Comparison of ENCODE assay signal across 2 cellular contexts in genomic region chr5:181052526-181052927, GRCh38.
TF ChIP-seq lines count a peak whose summit lies in the region.

No MANE protein-coding gene starts in this region.

TF ChIP-seq in HEK293, 187 proteins besides CTCF, POLR2A, EP300 and RAD21 (continued from another document):
- no peak for TF ChIP-seq ZBTB26 (tag by site-specific recombination; optimal IDR thresholded peaks at IDR 0.05)

TF ChIP-seq in K562, 482 proteins besides CTCF, POLR2A, EP300 and RAD21 (continued from another document and continues in another):
- TF ChIP-seq, protein P1, sequence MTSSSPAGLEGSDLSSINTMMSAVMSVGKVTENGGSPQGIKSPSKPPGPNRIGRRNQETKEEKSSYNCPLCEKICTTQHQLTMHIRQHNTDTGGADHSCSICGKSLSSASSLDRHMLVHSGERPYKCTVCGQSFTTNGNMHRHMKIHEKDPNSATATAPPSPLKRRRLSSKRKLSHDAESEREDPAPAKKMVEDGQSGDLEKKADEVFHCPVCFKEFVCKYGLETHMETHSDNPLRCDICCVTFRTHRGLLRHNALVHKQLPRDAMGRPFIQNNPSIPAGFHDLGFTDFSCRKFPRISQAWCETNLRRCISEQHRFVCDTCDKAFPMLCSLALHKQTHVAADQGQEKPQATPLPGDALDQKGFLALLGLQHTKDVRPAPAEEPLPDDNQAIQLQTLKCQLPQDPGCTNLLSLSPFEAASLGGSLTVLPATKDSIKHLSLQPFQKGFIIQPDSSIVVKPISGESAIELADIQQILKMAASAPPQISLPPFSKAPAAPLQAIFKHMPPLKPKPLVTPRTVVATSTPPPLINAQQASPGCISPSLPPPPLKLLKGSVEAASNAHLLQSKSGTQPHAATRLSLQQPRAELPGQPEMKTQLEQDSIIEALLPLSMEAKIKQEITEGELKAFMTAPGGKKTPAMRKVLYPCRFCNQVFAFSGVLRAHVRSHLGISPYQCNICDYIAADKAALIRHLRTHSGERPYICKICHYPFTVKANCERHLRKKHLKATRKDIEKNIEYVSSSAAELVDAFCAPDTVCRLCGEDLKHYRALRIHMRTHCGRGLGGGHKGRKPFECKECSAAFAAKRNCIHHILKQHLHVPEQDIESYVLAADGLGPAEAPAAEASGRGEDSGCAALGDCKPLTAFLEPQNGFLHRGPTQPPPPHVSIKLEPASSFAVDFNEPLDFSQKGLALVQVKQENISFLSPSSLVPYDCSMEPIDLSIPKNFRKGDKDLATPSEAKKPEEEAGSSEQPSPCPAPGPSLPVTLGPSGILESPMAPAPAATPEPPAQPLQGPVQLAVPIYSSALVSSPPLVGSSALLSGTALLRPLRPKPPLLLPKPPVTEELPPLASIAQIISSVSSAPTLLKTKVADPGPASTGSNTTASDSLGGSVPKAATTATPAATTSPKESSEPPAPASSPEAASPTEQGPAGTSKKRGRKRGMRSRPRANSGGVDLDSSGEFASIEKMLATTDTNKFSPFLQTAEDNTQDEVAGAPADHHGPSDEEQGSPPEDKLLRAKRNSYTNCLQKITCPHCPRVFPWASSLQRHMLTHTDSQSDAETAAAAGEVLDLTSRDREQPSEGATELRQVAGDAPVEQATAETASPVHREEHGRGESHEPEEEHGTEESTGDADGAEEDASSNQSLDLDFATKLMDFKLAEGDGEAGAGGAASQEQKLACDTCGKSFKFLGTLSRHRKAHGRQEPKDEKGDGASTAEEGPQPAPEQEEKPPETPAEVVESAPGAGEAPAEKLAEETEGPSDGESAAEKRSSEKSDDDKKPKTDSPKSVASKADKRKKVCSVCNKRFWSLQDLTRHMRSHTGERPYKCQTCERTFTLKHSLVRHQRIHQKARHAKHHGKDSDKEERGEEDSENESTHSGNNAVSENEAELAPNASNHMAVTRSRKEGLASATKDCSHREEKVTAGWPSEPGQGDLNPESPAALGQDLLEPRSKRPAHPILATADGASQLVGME (CRISPR knock-in tag; IDR thresholded peaks at IDR 0.05), result peak; percentile 90
- TF ChIP-seq TEAD1 (CRISPR knock-in tag; IDR thresholded peaks at IDR 0.05), result peak; percentile 33 to 59; a peak in 1 of 4 replicates
- TF ChIP-seq ZNF695 (CRISPR knock-in tag; IDR thresholded peaks at IDR 0.05), result 0 out of 2 replicates have a peak, but pooled peaks have one; percentile 71
- TF ChIP-seq TSHZ1 (CRISPR knock-in tag; IDR thresholded peaks at IDR 0.05), result peak; percentile 47; the same call in 1 of the 2 replicates
- TF ChIP-seq, protein P2, sequence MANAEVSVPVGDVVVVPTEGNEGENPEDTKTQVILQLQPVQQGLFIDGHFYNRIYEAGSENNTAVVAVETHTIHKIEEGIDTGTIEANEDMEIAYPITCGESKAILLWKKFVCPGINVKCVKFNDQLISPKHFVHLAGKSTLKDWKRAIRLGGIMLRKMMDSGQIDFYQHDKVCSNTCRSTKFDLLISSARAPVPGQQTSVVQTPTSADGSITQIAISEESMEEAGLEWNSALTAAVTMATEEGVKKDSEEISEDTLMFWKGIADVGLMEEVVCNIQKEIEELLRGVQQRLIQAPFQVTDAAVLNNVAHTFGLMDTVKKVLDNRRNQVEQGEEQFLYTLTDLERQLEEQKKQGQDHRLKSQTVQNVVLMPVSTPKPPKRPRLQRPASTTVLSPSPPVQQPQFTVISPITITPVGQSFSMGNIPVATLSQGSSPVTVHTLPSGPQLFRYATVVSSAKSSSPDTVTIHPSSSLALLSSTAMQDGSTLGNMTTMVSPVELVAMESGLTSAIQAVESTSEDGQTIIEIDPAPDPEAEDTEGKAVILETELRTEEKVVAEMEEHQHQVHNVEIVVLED (CRISPR knock-in tag; IDR thresholded peaks at IDR 0.05), result peak; percentile 56
- 0 out of 2 replicates have a peak, but pooled peaks have one; percentile 3 for TF ChIP-seq CREM (IDR thresholded peaks at IDR 0.05; ENCODE audit: low read depth)
- peak; percentile 68; the same call in 1 of the 2 replicates for TF ChIP-seq AFF4 (CRISPR knock-in tag; IDR thresholded peaks at IDR 0.05)
- peak; percentile 66 for TF ChIP-seq GABPB1 (CRISPR knock-in tag; IDR thresholded peaks at IDR 0.05)
- TF ChIP-seq RBM22 (IDR thresholded peaks at IDR 0.05; ENCODE audit: low read depth, low read length, poor library complexity, severe bottlenecking), result no peak
- TF ChIP-seq, protein P3, sequence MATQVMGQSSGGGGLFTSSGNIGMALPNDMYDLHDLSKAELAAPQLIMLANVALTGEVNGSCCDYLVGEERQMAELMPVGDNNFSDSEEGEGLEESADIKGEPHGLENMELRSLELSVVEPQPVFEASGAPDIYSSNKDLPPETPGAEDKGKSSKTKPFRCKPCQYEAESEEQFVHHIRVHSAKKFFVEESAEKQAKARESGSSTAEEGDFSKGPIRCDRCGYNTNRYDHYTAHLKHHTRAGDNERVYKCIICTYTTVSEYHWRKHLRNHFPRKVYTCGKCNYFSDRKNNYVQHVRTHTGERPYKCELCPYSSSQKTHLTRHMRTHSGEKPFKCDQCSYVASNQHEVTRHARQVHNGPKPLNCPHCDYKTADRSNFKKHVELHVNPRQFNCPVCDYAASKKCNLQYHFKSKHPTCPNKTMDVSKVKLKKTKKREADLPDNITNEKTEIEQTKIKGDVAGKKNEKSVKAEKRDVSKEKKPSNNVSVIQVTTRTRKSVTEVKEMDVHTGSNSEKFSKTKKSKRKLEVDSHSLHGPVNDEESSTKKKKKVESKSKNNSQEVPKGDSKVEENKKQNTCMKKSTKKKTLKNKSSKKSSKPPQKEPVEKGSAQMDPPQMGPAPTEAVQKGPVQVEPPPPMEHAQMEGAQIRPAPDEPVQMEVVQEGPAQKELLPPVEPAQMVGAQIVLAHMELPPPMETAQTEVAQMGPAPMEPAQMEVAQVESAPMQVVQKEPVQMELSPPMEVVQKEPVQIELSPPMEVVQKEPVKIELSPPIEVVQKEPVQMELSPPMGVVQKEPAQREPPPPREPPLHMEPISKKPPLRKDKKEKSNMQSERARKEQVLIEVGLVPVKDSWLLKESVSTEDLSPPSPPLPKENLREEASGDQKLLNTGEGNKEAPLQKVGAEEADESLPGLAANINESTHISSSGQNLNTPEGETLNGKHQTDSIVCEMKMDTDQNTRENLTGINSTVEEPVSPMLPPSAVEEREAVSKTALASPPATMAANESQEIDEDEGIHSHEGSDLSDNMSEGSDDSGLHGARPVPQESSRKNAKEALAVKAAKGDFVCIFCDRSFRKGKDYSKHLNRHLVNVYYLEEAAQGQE (CRISPR knock-in tag; IDR thresholded peaks at IDR 0.05; ENCODE audit: low read depth), result 0 out of 2 replicates have a peak, but pooled peaks have one; percentile 40
- peak; percentile 28 for TF ChIP-seq CCNT2 (IDR thresholded peaks at IDR 0.05; ENCODE audit: borderline replicate concordance, extremely low read depth, insufficient read length, low read depth, low read length)
- TF ChIP-seq ZKSCAN8 (CRISPR knock-in tag; IDR thresholded peaks at IDR 0.05), result peak; percentile 64; the same call in 1 of the 2 replicates
- TF ChIP-seq, protein P4, sequence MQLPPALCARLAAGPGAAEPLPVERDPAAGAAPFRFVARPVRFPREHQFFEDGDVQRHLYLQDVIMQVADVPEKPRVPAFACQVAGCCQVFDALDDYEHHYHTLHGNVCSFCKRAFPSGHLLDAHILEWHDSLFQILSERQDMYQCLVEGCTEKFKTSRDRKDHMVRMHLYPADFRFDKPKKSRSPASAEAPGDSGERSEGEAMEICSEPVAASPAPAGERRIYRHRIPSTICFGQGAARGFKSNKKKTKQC (CRISPR knock-in tag; IDR thresholded peaks at IDR 0.05), result peak; percentile 46
- TF ChIP-seq THRAP3 (IDR thresholded peaks at IDR 0.05; ENCODE audit: borderline replicate concordance), result no peak
- TF ChIP-seq, protein P5, sequence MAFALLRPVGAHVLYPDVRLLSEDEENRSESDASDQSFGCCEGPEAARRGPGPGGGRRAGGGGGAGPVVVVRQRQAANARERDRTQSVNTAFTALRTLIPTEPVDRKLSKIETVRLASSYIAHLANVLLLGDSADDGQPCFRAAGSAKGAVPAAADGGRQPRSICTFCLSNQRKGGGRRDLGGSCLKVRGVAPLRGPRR (CRISPR knock-in tag; IDR thresholded peaks at IDR 0.05), result 0 out of 2 replicates have a peak, but pooled peaks have one; percentile 48
- peak in 1 of 2 experiments; percentile 49; a peak in 1 of 4 replicates for TF ChIP-seq SIN3A (IDR thresholded peaks at IDR 0.05; ENCODE audit: borderline replicate concordance in 2 of 2, control insufficient read depth in 1 of 2, low read depth in 2 of 2, low read length in 2 of 2)
- peak; percentile 52; the same call in 1 of the 2 replicates for TF ChIP-seq ZNF239 (CRISPR knock-in tag; IDR thresholded peaks at IDR 0.05)
- TF ChIP-seq ZNF174 (CRISPR knock-in tag; IDR thresholded peaks at IDR 0.05), result no peak
- TF ChIP-seq ZNF41 (CRISPR knock-in tag; conservative IDR thresholded peaks at IDR 0.05), result 0 out of 2 replicates have a peak, but pooled peaks have one; percentile 70
- no peak for TF ChIP-seq RFX1 (IDR thresholded peaks at IDR 0.05)
- TF ChIP-seq, protein P6, sequence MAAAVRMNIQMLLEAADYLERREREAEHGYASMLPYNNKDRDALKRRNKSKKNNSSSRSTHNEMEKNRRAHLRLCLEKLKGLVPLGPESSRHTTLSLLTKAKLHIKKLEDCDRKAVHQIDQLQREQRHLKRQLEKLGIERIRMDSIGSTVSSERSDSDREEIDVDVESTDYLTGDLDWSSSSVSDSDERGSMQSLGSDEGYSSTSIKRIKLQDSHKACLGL (CRISPR knock-in tag; IDR thresholded peaks at IDR 0.05; ENCODE audit: borderline replicate concordance, poor library complexity, severe bottlenecking), result peak; percentile 65
- TF ChIP-seq NR4A1 (CRISPR knock-in tag; IDR thresholded peaks at IDR 0.05), result peak; percentile 83; the same call in 1 of the 2 replicates
- TF ChIP-seq NR4A1 (tag; IDR thresholded peaks at IDR 0.05), result no peak; the same call in 1 of the 2 replicates
- peak; percentile 27; the same call in 1 of the 2 replicates for TF ChIP-seq NCOA6 (IDR thresholded peaks at IDR 0.05)
- no peak for TF ChIP-seq ZNF280A (IDR thresholded peaks at IDR 0.05; ENCODE audit: low read depth, partially characterized antibody)
- peak; percentile 92 for TF ChIP-seq CXXC5 (CRISPR knock-in tag; IDR thresholded peaks at IDR 0.05)
- peak; percentile 55; the same call in 1 of the 2 replicates for TF ChIP-seq ERF (CRISPR knock-in tag; IDR thresholded peaks at IDR 0.05)
- 0 out of 2 replicates have a peak, but pooled peaks have one; percentile 23 for TF ChIP-seq KLF13 (tag; IDR thresholded peaks at IDR 0.05; ENCODE audit: borderline replicate concordance, low read depth)
- TF ChIP-seq MAZ (CRISPR knock-in tag; conservative IDR thresholded peaks at IDR 0.05 in 1 of 2, IDR thresholded peaks at IDR 0.05 in 1 of 2), result peak in 1 of 2 experiments; percentile 61; a peak in 2 of 4 replicates
